In genomic region chr1:236089046-236089773, GRCh38 we compare ENCODE assay signal across 1 cellular context.
TF ChIP-seq lines count a peak whose summit lies in the region.

No MANE protein-coding gene starts in this region.

TF ChIP-seq in HepG2, 621 proteins besides CTCF, POLR2A, EP300 and RAD21:
- TF ChIP-seq ONECUT2 (CRISPR knock-in tag; IDR thresholded peaks at IDR 0.05): no peak
- TF ChIP-seq PRMT3 (CRISPR knock-in tag; IDR thresholded peaks at IDR 0.05; ENCODE audit: borderline replicate concordance, low read depth): no peak
- TF ChIP-seq FOSL2 (CRISPR knock-in tag; IDR thresholded peaks at IDR 0.05): peak; percentile 35; the same call in 1 of the 2 replicates
- no peak for TF ChIP-seq MIER2 (CRISPR knock-in tag; IDR thresholded peaks at IDR 0.05)
- 0 out of 2 replicates have a peak, but pooled peaks have one; percentile 27 for TF ChIP-seq ZNF441 (CRISPR knock-in tag; IDR thresholded peaks at IDR 0.05; ENCODE audit: borderline replicate concordance)
- TF ChIP-seq ZNF331 (CRISPR knock-in tag; IDR thresholded peaks at IDR 0.05): no peak
